In the genomic region with DNA sequence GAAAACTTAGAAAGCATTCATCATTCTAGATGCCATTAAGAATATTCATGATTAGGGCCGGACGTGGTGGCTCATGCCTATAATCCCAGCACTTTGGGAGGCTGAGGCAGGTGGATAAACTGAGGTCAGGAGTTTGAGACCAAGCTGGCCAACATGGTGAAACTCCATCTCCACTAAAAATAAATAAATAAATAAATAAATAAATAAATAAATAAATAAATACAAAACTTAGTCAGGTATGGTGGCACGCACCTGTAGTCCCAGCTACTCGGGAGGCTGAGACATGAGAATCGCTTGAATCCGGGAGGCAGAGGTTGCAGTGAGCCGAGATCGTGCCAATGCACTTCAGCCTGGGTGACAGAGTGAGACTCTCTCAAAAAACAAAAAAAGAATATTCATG, we compare ENCODE assay signal across 9 cellular contexts. TPM values are rescaled to one million over a fixed set of nuclear protein-coding genes. Genes with fewer than 3 reads are reported as not detected.
DNase-seq lines count a peak whose midpoint lies in the region; ATAC-seq, FAIRE-seq and TF ChIP-seq lines count a peak whose summit lies in the region.
"Not testable (repeated sequence)": the region's sequence is repeated elsewhere in the genome, so short reads cannot be mapped to it uniquely, and the experiment has no call there.
"Had no signal": no experiment of that assay in that cellular context is flagged by ENCODE, and none has a peak within 500 bp of the region (broad histone marks: within the 10 kb centered on the region; RNA-seq: fewer than 3 reads in every experiment).

No MANE protein-coding gene starts in this region.

- H3K27me3 ChIP-seq in WERI-Rb-1 (ENCODE audit: insufficient read depth, low read depth, severe bottlenecking), result not testable (repeated sequence)

- not testable (repeated sequence) for H3K27ac ChIP-seq in A549; HEK293 (ENCODE audit: extremely low read depth, low read depth, low read length)
- peak overlapping the region; percentile 65 for H3K27ac ChIP-seq in WERI-Rb-1

- not testable (repeated sequence) for ATAC-seq in A549

- not testable (repeated sequence) for H3K4me3 ChIP-seq in A549; HEK293 (ENCODE audit: low read depth, low read length); WERI-Rb-1 (ENCODE audit: low read depth, low read length)

- TF ChIP-seq RAD21 in A549 (conservative IDR thresholded peaks at IDR 0.05 in 1 of 2, IDR thresholded peaks at IDR 0.05 in 1 of 2), result not testable (repeated sequence)

- 95% methylated on average over 8 of the region's 8 CpGs for WGBS in A549 (ENCODE audit: missing lambda C conversion rate)

- not testable (repeated sequence) for TF ChIP-seq POLR2A in A549 (IDR thresholded peaks at IDR 0.05; ENCODE audit: low read length)

- CTCF ChIA-PET in A549 (lab: Yijun Ruan, JAX) (interaction anchor here (0.6 to 24.9 kb wide), 10 partner anchors 13 to 278 kb away, joined by 3 to 625 read pairs (median 4); a partner anchor contains a TSS), HEK293 (lab: Yijun Ruan, JAX) (interaction anchor here (1.3 to 2.1 kb wide), 2 partner anchors 12 to 26 kb away, joined by 4 to 8 read pairs; no protein-coding TSS in a partner anchor)

- TF ChIP-seq CTCF in A549 (IDR thresholded peaks at IDR 0.05); HEK293 (tag by site-specific recombination; IDR thresholded peaks at IDR 0.05); WERI-Rb-1 (IDR thresholded peaks at IDR 0.05; ENCODE audit: low read depth, low read length): not testable (repeated sequence)

- POLR2A ChIA-PET in A549 (lab: Yijun Ruan, JAX); HEK293 (lab: Yijun Ruan, JAX): not testable (repeated sequence)

- not testable (repeated sequence) for H3K4me1 ChIP-seq in A549; HEK293 (ENCODE audit: control insufficient read depth, insufficient read depth, low read length)

- H3K36me3 ChIP-seq in HEK293 (ENCODE audit: control insufficient read depth in 2 of 2, insufficient read depth in 1 of 2, low read length in 2 of 2), result peaks cover 5 to 22% of the 10 kb centered on the region in 2 experiments; a peak in 2 of 3 replicates
- peaks cover 25% of the 10 kb centered on the region for H3K36me3 ChIP-seq in WERI-Rb-1

- TF ChIP-seq EP300 in A549 (IDR thresholded peaks at IDR 0.05), result not testable (repeated sequence)

- FAIRE-seq in A549 (lab: Jason Lieb, UNC), result not testable (repeated sequence)

- H3K4me2 ChIP-seq in A549, result not testable (repeated sequence)

- not testable (repeated sequence) for H3K9me3 ChIP-seq in A549; HEK293 (ENCODE audit: control insufficient read depth, insufficient read depth, low read depth, low read length); WERI-Rb-1 (ENCODE audit: severe bottlenecking)

- not testable (repeated sequence) for DNase-seq in A549 (ENCODE audit: low read depth in 1 of 2, low spot score in 1 of 2); WERI-Rb-1

TF ChIP-seq in A549, 52 proteins besides CTCF, POLR2A, EP300 and RAD21:
- peak; percentile 96 for TF ChIP-seq ZC3H11A (IDR thresholded peaks at IDR 0.05)

TF ChIP-seq in HEK293, 187 proteins besides CTCF, POLR2A, EP300 and RAD21 (continues in another document):
- peak; percentile 59 for TF ChIP-seq ZNF426 (tag by site-specific recombination; IDR thresholded peaks at IDR 0.05)
- TF ChIP-seq ZNF266 (tag by site-specific recombination; IDR thresholded peaks at IDR 0.05; ENCODE audit: low read depth), result 0 out of 2 replicates have a peak, but pooled peaks have one; percentile 30
- TF ChIP-seq, protein P1, sequence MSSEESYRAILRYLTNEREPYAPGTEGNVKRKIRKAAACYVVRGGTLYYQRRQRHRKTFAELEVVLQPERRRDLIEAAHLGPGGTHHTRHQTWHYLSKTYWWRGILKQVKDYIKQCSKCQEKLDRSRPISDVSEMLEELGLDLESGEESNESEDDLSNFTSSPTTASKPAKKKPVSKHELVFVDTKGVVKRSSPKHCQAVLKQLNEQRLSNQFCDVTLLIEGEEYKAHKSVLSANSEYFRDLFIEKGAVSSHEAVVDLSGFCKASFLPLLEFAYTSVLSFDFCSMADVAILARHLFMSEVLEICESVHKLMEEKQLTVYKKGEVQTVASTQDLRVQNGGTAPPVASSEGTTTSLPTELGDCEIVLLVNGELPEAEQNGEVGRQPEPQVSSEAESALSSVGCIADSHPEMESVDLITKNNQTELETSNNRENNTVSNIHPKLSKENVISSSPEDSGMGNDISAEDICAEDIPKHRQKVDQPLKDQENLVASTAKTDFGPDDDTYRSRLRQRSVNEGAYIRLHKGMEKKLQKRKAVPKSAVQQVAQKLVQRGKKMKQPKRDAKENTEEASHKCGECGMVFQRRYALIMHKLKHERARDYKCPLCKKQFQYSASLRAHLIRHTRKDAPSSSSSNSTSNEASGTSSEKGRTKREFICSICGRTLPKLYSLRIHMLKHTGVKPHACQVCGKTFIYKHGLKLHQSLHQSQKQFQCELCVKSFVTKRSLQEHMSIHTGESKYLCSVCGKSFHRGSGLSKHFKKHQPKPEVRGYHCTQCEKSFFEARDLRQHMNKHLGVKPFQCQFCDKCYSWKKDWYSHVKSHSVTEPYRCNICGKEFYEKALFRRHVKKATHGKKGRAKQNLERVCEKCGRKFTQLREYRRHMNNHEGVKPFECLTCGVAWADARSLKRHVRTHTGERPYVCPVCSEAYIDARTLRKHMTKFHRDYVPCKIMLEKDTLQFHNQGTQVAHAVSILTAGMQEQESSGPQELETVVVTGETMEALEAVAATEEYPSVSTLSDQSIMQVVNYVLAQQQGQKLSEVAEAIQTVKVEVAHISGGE (tag by site-specific recombination; conservative IDR thresholded peaks at IDR 0.05; ENCODE audit: low read depth), result peak; percentile 51; the same call in 1 of the 2 replicates
- TF ChIP-seq ZNF394 (tag by site-specific recombination; IDR thresholded peaks at IDR 0.05; ENCODE audit: borderline replicate concordance), result peak; percentile 66
- 0 out of 2 replicates have a peak, but pooled peaks have one; percentile 20 for TF ChIP-seq ZNF433 (tag by site-specific recombination; IDR thresholded peaks at IDR 0.05; ENCODE audit: low read depth)
- peak; percentile 43; the same call in 1 of the 2 replicates for TF ChIP-seq ZBTB8A (tag by site-specific recombination; IDR thresholded peaks at IDR 0.05)
- TF ChIP-seq ZNF623 (tag by site-specific recombination; IDR thresholded peaks at IDR 0.05), result peak; percentile 64
- TF ChIP-seq ZNF560 (tag by site-specific recombination; IDR thresholded peaks at IDR 0.05; ENCODE audit: borderline replicate concordance), result peak; percentile 47; the same call in 1 of the 2 replicates

RNA-seq across cellular contexts. Expression of a gene that starts 13.9 kb away (rescaled TPM):
- polyA plus RNA-seq in A549 (2011; rRNA removed), result 0.41 TPM in 1 of 2 replicates, not detected in the other
- polyA plus RNA-seq in A549 (2012; cell fraction: cytosol; rRNA removed), result 0.03 TPM in 1 of 2 replicates, not detected in the other
- polyA plus RNA-seq in A549 (2012; cell fraction: nucleus; rRNA removed), result 0.04 TPM in 1 of 2 replicates, not detected in the other
- not detected in 3 replicates for polyA plus RNA-seq in A549 (2017; fragmentation: RNase III; extraction: RNeasy Plus Mini Kit Qiagen cat#74134 plus additional on column Dnase treatment)
- not detected in 2 replicates for polyA minus RNA-seq in A549 (2011; rRNA and poly(A)+ RNA removed)
- polyA plus RNA-seq: AG04450; BJ; CD14-positive monocyte; CD4-positive, alpha-beta memory T cell; CD4-positive, CD25-positive, alpha-beta regulatory T cell; CD8-positive, alpha-beta memory T cell had no signal

RNA-seq across cellular contexts. Expression of a gene that starts 20.7 kb away (rescaled TPM):
- polyA plus RNA-seq in A549 (2011; rRNA removed) (87.7 and 113 TPM in 2 replicates), A549 (2017; fragmentation: RNase III; extraction: RNeasy Plus Mini Kit Qiagen cat#74134 plus additional on column Dnase treatment) (186 to 193 TPM (median 187 TPM) in 3 replicates)
- 172 and 210 TPM in 2 replicates for polyA plus RNA-seq in A549 (2012; cell fraction: cytosol; rRNA removed)
- 255 and 268 TPM in 2 replicates for polyA plus RNA-seq in A549 (2012; cell fraction: nucleus; rRNA removed)
- polyA minus RNA-seq in A549 (2011; rRNA and poly(A)+ RNA removed), result 146 and 167 TPM in 2 replicates

RNA-seq across cellular contexts. Expression of a gene that starts 38.5 kb away (rescaled TPM):
- not detected in 2 replicates for polyA plus RNA-seq in A549 (2011; rRNA removed)
- polyA plus RNA-seq in A549 (2012; cell fraction: cytosol; rRNA removed), result not detected in 2 replicates
- not detected in 2 replicates for polyA plus RNA-seq in A549 (2012; cell fraction: nucleus; rRNA removed)
- not detected in 3 replicates for polyA plus RNA-seq in A549 (2017; fragmentation: RNase III; extraction: RNeasy Plus Mini Kit Qiagen cat#74134 plus additional on column Dnase treatment)
- polyA minus RNA-seq in A549 (2011; rRNA and poly(A)+ RNA removed), result not detected in 2 replicates
- polyA plus RNA-seq: AG04450, BJ, CD14-positive monocyte had no signal

RNA-seq across cellular contexts. Expression of a gene that starts 52.9 kb away (rescaled TPM):
- polyA plus RNA-seq in A549 (2011; rRNA removed) (63.6 and 89.5 TPM in 2 replicates), A549 (2017; fragmentation: RNase III; extraction: RNeasy Plus Mini Kit Qiagen cat#74134 plus additional on column Dnase treatment) (60.7 to 64.5 TPM (median 60.8 TPM) in 3 replicates)
- 85.2 and 102 TPM in 2 replicates for polyA plus RNA-seq in A549 (2012; cell fraction: cytosol; rRNA removed)
- 320 and 427 TPM in 2 replicates for polyA plus RNA-seq in A549 (2012; cell fraction: nucleus; rRNA removed)
- polyA minus RNA-seq in A549 (2011; rRNA and poly(A)+ RNA removed), result 129 and 130 TPM in 2 replicates
